ENCODE assay signal across 24 cellular contexts in the genomic region with DNA sequence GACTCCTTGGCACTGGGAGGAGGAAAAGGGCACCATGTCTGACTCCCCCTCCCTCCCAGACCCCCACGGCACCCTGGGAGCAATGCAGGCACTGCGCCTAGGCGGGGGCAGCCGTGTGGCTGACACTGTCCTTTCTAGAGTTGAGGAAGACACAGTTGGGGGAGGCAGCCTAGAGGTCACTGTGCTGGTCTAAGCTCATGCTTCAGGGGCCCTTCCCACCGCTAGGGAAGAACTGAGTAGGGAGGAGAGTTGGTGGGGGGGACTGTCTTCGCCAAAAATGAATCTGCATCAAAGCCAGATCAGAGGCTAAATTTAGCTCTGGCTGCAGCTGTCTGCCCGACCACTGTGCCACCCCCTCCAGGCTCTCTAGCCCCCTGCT. TPM values are rescaled to one million over a fixed set of nuclear protein-coding genes. Genes with fewer than 3 reads are reported as not detected.
DNase-seq lines count a peak whose midpoint lies in the region; ATAC-seq, FAIRE-seq and TF ChIP-seq lines count a peak whose summit lies in the region.
"Had no signal": no experiment of that assay in that cellular context is flagged by ENCODE, and none has a peak within 500 bp of the region (broad histone marks: within the 10 kb centered on the region; RNA-seq: fewer than 3 reads in every experiment).

No MANE protein-coding gene starts in this region.

- H3K27me3 ChIP-seq in DOHH2 (ENCODE audit: control insufficient read depth, low read length) (no peaks in the 10 kb centered on the region), WERI-Rb-1 (ENCODE audit: insufficient read depth, low read depth, severe bottlenecking) (no peaks in the 10 kb centered on the region), neural cell (ENCODE audit: insufficient read depth, low read depth, low read length) (no peaks in the 10 kb centered on the region)
- H3K27me3 ChIP-seq: ascending aorta, suprapubic skin had no signal

- H3K36me3 ChIP-seq in DOHH2 (ENCODE audit: control insufficient read depth, low read length) (no peaks in the 10 kb centered on the region), WERI-Rb-1 (peaks cover 63% of the 10 kb centered on the region), neural cell (ENCODE audit: insufficient read depth, low read length) (no peaks in the 10 kb centered on the region)
- H3K36me3 ChIP-seq: ascending aorta had no signal

- no peak for TF ChIP-seq POLR2A in GM12891 (IDR thresholded peaks at IDR 0.05; ENCODE audit: low read depth, low read length)

- H3K36me3 Mint-ChIP-seq in natural killer cell treated with Interleukin-12 subunit alpha and Interleukin-12 subunit beta and Interleukin-15 and Interleukin-18, amount 100 ng/mL, for 72 hours: no peaks in the 10 kb centered on the region
- H3K36me3 Mint-ChIP-seq: activated CD8-positive, alpha-beta memory T cell treated with anti-CD3 and anti-CD28 coated beads, Interleukin-2, amount 10 ng/mL, durations not matched to agents 7 days and 5 days; activated naive CD4-positive, alpha-beta T cell treated with anti-CD3 and anti-CD28 coated beads, Interleukin-2, amount 50 U/mL, for 72 hours; naive B cell had no signal

- H4K20me1 ChIP-seq in DOHH2 (ENCODE audit: control insufficient read depth, insufficient read depth, low read depth, low read length) (no peaks in the 10 kb centered on the region), neural cell (ENCODE audit: insufficient read depth) (peaks cover 7% of the 10 kb centered on the region)

- H3K79me2 ChIP-seq in DOHH2 (ENCODE audit: control insufficient read depth, low read length) (no peaks in the 10 kb centered on the region), neural cell (replicated peaks; ENCODE audit: insufficient read depth, low read length) (peaks cover 41% of the 10 kb centered on the region)

- no peak for TF ChIP-seq CTCF in DOHH2 (IDR thresholded peaks at IDR 0.05; ENCODE audit: low read depth, low read length, poor library complexity, severe bottlenecking)
- TF ChIP-seq CTCF in WERI-Rb-1 (IDR thresholded peaks at IDR 0.05; ENCODE audit: low read depth, low read length): peak; percentile 33; the same call in 1 of the 2 replicates
- TF ChIP-seq CTCF in neural cell (IDR thresholded peaks at IDR 0.05; ENCODE audit: poor library complexity, severe bottlenecking): no peak

- FAIRE-seq in GM12891 (lab: Jason Lieb, UNC): no peak
- FAIRE-seq: GM18507 had no signal

- DNase-seq in WERI-Rb-1: no peak
- DNase-seq in Right ventricle myocardium superior: no peak
- DNase-seq in natural killer cell treated with Interleukin-12 subunit alpha and Interleukin-12 subunit beta and Interleukin-15 and Interleukin-18, amount 100 ng/mL, for 72 hours (ENCODE audit: low spot score): no peak
- DNase-seq in GM12891 (ENCODE audit: insufficient read length, low spot score): no peak
- DNase-seq: ACHN; activated CD4-positive, alpha-beta T cell treated with anti-CD3 and anti-CD28 coated beads for 4 hours; activated CD8-positive, alpha-beta memory T cell treated with anti-CD3 and anti-CD28 coated beads, Interleukin-2, amount 10 ng/mL, durations not matched to agents 7 days and 5 days; naive B cell; NCI-H1105 treated with DMSO at 0.1 percent for 48 hours; NCI-H2081 treated with DMSO at 0.1 percent for 48 hours; PC-9; SIG-M5 had no signal

- ATAC-seq in Right ventricle myocardium superior (ENCODE audit: poor library complexity) (peak; percentile 7), GM21515 (IDR thresholded peaks at IDR 0.05; ENCODE audit: unreplicated experiment) (no peak), HG02623 (IDR thresholded peaks at IDR 0.05; ENCODE audit: unreplicated experiment) (no peak)
- no peak for ATAC-seq in natural killer cell treated with Interleukin-12 subunit alpha and Interleukin-12 subunit beta and Interleukin-15 and Interleukin-18, amount 100 ng/mL, for 72 hours
- ATAC-seq: activated CD8-positive, alpha-beta memory T cell treated with anti-CD3 and anti-CD28 coated beads, Interleukin-2, amount 10 ng/mL, durations not matched to agents 7 days and 5 days; activated naive CD4-positive, alpha-beta T cell treated with anti-CD3 and anti-CD28 coated beads, Interleukin-2, amount 50 U/mL, for 72 hours had no signal

- no peaks in the 10 kb centered on the region for H3K9me3 Mint-ChIP-seq in natural killer cell treated with Interleukin-12 subunit alpha and Interleukin-12 subunit beta and Interleukin-15 and Interleukin-18, amount 100 ng/mL, for 72 hours
- H3K9me3 Mint-ChIP-seq: activated naive CD4-positive, alpha-beta T cell treated with anti-CD3 and anti-CD28 coated beads, Interleukin-2, amount 50 U/mL, for 72 hours; naive B cell; T-helper 1 cell treated with Interleukin-12 subunit alpha and Interleukin-12 subunit beta and Interleukin-4 antibody, amounts not matched to agents 30 μg/mL and 1 μg/mL, for 36 hours had no signal

- H3K27me3 Mint-ChIP-seq in natural killer cell treated with Interleukin-12 subunit alpha and Interleukin-12 subunit beta and Interleukin-15 and Interleukin-18, amount 100 ng/mL, for 72 hours: peaks cover 4 to 7% of the 10 kb centered on the region in 2 donors

- TF ChIP-seq EP300 in neural cell (conservative IDR thresholded peaks at IDR 0.05; ENCODE audit: poor library complexity, severe bottlenecking): no peak

- H3K27ac ChIP-seq in DOHH2 (ENCODE audit: low read depth, low read length) (no peak overlapping the region), WERI-Rb-1 (peak overlapping the region; percentile 86), neural cell (ENCODE audit: low read length) (no peak overlapping the region)
- H3K27ac ChIP-seq: ascending aorta, C4-2B, PC-9, suprapubic skin had no signal

- H3K4me3 ChIP-seq in DOHH2 (ENCODE audit: low read length): 0 out of 2 replicates have a peak overlapping the region, but pooled peaks have one; percentile 22
- peak overlapping the region; percentile 9; the same call in 1 of the 2 replicates for H3K4me3 ChIP-seq in WERI-Rb-1 (ENCODE audit: low read depth, low read length)
- H3K4me3 ChIP-seq in neural cell (ENCODE audit: low read length): peak overlapping the region; percentile 100
- H3K4me3 ChIP-seq: ascending aorta, PC-9, suprapubic skin had no signal

- peak overlapping the region; percentile 33; the same call in 1 of the 2 replicates for H3K4me2 ChIP-seq in DOHH2 (ENCODE audit: low read length)
- no peak overlapping the region for H3K4me2 ChIP-seq in neural cell (ENCODE audit: low read length)
- H3K4me2 ChIP-seq: PC-9 had no signal

- intact Hi-C loops in Right ventricle myocardium superior (cut with DNase I): no loop called here

- TF ChIP-seq RAD21 in neural cell (conservative IDR thresholded peaks at IDR 0.05): no peak

- no peak overlapping the region for H3K27ac Mint-ChIP-seq in natural killer cell treated with Interleukin-12 subunit alpha and Interleukin-12 subunit beta and Interleukin-15 and Interleukin-18, amount 100 ng/mL, for 72 hours
- H3K27ac Mint-ChIP-seq: activated CD8-positive, alpha-beta memory T cell treated with anti-CD3 and anti-CD28 coated beads, Interleukin-2, amount 10 ng/mL, durations not matched to agents 7 days and 5 days; activated naive CD4-positive, alpha-beta T cell treated with anti-CD3 and anti-CD28 coated beads, Interleukin-2, amount 50 U/mL, for 72 hours; T-helper 1 cell treated with Interleukin-12 subunit alpha and Interleukin-12 subunit beta and Interleukin-4 antibody, amounts not matched to agents 30 μg/mL and 1 μg/mL, for 36 hours had no signal

- H3K9me3 ChIP-seq in DOHH2 (ENCODE audit: control insufficient read depth, insufficient read depth, low read length): no peaks in the 10 kb centered on the region
- H3K9me3 ChIP-seq in WERI-Rb-1 (ENCODE audit: severe bottlenecking): no peaks in the 10 kb centered on the region
- no peaks in the 10 kb centered on the region for H3K9me3 ChIP-seq in neural cell (ENCODE audit: low read length)
- H3K9me3 ChIP-seq: ascending aorta, suprapubic skin had no signal

- H2AFZ ChIP-seq in neural cell (ENCODE audit: low read depth, low read length): no peak overlapping the region
- H2AFZ ChIP-seq: PC-9 had no signal

- peaks cover 11 to 14% of the 10 kb centered on the region in 2 donors for H3K4me1 Mint-ChIP-seq in natural killer cell treated with Interleukin-12 subunit alpha and Interleukin-12 subunit beta and Interleukin-15 and Interleukin-18, amount 100 ng/mL, for 72 hours (ENCODE audit: low read depth in 2 of 2)

- no peaks in the 10 kb centered on the region for H3F3A ChIP-seq in DOHH2 (ENCODE audit: control insufficient read depth, insufficient read depth)
- H3F3A ChIP-seq in neural cell (ENCODE audit: insufficient read depth, low read length, poor library complexity, severe bottlenecking): no peaks in the 10 kb centered on the region

- H3K4me1 ChIP-seq in DOHH2 (ENCODE audit: control insufficient read depth, low read length): peaks cover 52% of the 10 kb centered on the region

- no peaks in the 10 kb centered on the region for H3K9me2 ChIP-seq in DOHH2 (replicated peaks; ENCODE audit: control insufficient read depth, low read length)
- H3K9me2 ChIP-seq in neural cell (ENCODE audit: insufficient read depth, low read length): no peaks in the 10 kb centered on the region

- H3K9ac ChIP-seq in neural cell (ENCODE audit: low read length): no peak overlapping the region

- H3K4me3 Mint-ChIP-seq in natural killer cell treated with Interleukin-12 subunit alpha and Interleukin-12 subunit beta and Interleukin-15 and Interleukin-18, amount 100 ng/mL, for 72 hours: no peak overlapping the region
- H3K4me3 Mint-ChIP-seq: activated CD8-positive, alpha-beta memory T cell treated with anti-CD3 and anti-CD28 coated beads, Interleukin-2, amount 10 ng/mL, durations not matched to agents 7 days and 5 days; T-helper 1 cell treated with Interleukin-12 subunit alpha and Interleukin-12 subunit beta and Interleukin-4 antibody, amounts not matched to agents 30 μg/mL and 1 μg/mL, for 36 hours had no signal

RNA-seq across cellular contexts. Expression of a gene that starts 3.4 kb away (rescaled TPM):
- 56.6 TPM for total RNA-seq in Right ventricle myocardium superior
- 32.5 and 39.3 TPM in 2 replicates for polyA plus RNA-seq in neural cell
- 38.7 and 40.2 TPM in 2 replicates for polyA minus RNA-seq in neural cell
- 1 to 10 TPM in 1 of 2 donors, under 1 TPM in 1; 0.90 to 2.9 TPM for total RNA-seq in natural killer cell treated with Interleukin-12 subunit alpha and Interleukin-12 subunit beta and Interleukin-15 and Interleukin-18, amount 100 ng/mL, for 72 hours
- polyA plus RNA-seq in GM12891 (2012; ENCODE audit: low read depth, missing spikeins): 0.31 TPM

RNA-seq across cellular contexts. Expression of a gene that starts 13.4 kb away (rescaled TPM):
- total RNA-seq in Right ventricle myocardium superior: 1.5 TPM
- not detected in 2 replicates for polyA plus RNA-seq in neural cell
- polyA minus RNA-seq in neural cell: not detected in 2 replicates
- 10 to 100 TPM; 10.2 to 16.8 TPM for total RNA-seq in natural killer cell treated with Interleukin-12 subunit alpha and Interleukin-12 subunit beta and Interleukin-15 and Interleukin-18, amount 100 ng/mL, for 72 hours
- polyA plus RNA-seq in GM12891 (2012; ENCODE audit: low read depth, missing spikeins): 12.5 TPM
- total RNA-seq: ascending aorta, glomerular endothelial cell, PC-9 had no signal

RNA-seq across cellular contexts. Expression of a gene that starts 22.7 kb away (rescaled TPM):
- 10.7 TPM for total RNA-seq in Right ventricle myocardium superior
- polyA plus RNA-seq in neural cell: 13.3 and 16.0 TPM in 2 replicates
- 33.6 and 34.4 TPM in 2 replicates for polyA minus RNA-seq in neural cell
- 1 to 10 TPM; 5.0 to 6.3 TPM for total RNA-seq in natural killer cell treated with Interleukin-12 subunit alpha and Interleukin-12 subunit beta and Interleukin-15 and Interleukin-18, amount 100 ng/mL, for 72 hours
- polyA plus RNA-seq in GM12891 (2012; ENCODE audit: low read depth, missing spikeins): 2.1 TPM

RNA-seq across cellular contexts. Expression of a gene that starts 22.9 kb away (rescaled TPM):
- 17.5 TPM for total RNA-seq in Right ventricle myocardium superior
- 91.1 and 106 TPM in 2 replicates for polyA plus RNA-seq in neural cell
- 26.3 and 27.7 TPM in 2 replicates for polyA minus RNA-seq in neural cell
- total RNA-seq in natural killer cell treated with Interleukin-12 subunit alpha and Interleukin-12 subunit beta and Interleukin-15 and Interleukin-18, amount 100 ng/mL, for 72 hours: 10 to 100 TPM; 55.2 to 63.2 TPM
- 57.4 TPM for polyA plus RNA-seq in GM12891 (2012; ENCODE audit: low read depth, missing spikeins)

RNA-seq across cellular contexts. Expression of a gene that starts 32.7 kb away (rescaled TPM):
- not detected for total RNA-seq in Right ventricle myocardium superior
- polyA plus RNA-seq in neural cell: not detected in 2 replicates
- not detected in 2 replicates for polyA minus RNA-seq in neural cell
- 1 to 10 TPM; 1.2 to 5.3 TPM for total RNA-seq in natural killer cell treated with Interleukin-12 subunit alpha and Interleukin-12 subunit beta and Interleukin-15 and Interleukin-18, amount 100 ng/mL, for 72 hours
- polyA plus RNA-seq in GM12891 (2012; ENCODE audit: low read depth, missing spikeins): 0.98 TPM
- total RNA-seq: ascending aorta, cerebellum, glomerular endothelial cell, PC-9, suprapubic skin had no signal

Comparison
In these comparisons a context has a peak if more than half of its experiments do, and no peak if none do; other contexts are left out.
1. H3K4me3 ChIP-seq: peak in every context shown above with its lines; median percentile 100 in neural cell; 22 in DOHH2; 9 in WERI-Rb-1.
2. RNA of a gene that starts 3.4 kb away (total RNA-seq): 56.6 TPM in Right ventricle myocardium superior (single experiment); 0.90 to 2.9 TPM in natural killer cell treated with Interleukin-12 subunit alpha and Interleukin-12 subunit beta and Interleukin-15 and Interleukin-18, amount 100 ng/mL, for 72 hours; every median in the first group is over 10 times any median in the second.